ENCODE assay signal across 16 cellular contexts in the genomic region with DNA sequence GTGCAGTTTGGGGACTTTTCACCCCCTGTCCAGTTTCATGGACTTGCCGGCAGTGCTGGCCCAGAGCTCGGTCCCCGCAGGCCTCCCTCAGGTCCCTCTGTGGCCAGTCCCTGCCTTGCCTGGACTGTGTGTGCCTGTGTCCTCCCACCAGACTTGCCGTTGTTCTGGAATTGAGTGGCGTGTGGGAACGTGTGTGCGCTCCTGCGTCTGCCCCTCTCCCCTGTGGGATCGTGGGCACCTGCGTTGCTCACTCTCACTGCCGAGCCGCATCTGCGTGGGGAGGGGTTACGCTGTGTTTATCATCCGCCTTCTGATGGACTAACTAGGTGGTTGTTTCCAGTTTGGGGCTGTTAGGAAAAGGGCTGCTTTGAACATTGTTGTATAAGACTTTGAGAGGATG. TPM values are rescaled to one million over a fixed set of nuclear protein-coding genes. Genes with fewer than 3 reads are reported as not detected.
DNase-seq lines count a peak whose midpoint lies in the region; ATAC-seq and TF ChIP-seq lines count a peak whose summit lies in the region.
"Had no signal": no experiment of that assay in that cellular context is flagged by ENCODE, and none has a peak within 500 bp of the region (broad histone marks: within the 10 kb centered on the region; RNA-seq: fewer than 3 reads in every experiment).

No MANE protein-coding gene starts in this region.

- TF ChIP-seq CTCF in GM23338 (conservative IDR thresholded peaks at IDR 0.05; ENCODE audit: low read depth in 2 of 2) (no peak), Peyer's patch (IDR thresholded peaks at IDR 0.05) (no peak)

- H3F3A ChIP-seq in GM23338 (replicated peaks; ENCODE audit: low read depth): peaks cover 6% of the 10 kb centered on the region; the same call in 1 of the 2 replicates

- peaks cover 2% of the 10 kb centered on the region; the same call in 1 of the 3 replicates for H3K4me1 Mint-ChIP-seq in GM23338
- peaks cover 17% of the 10 kb centered on the region for H3K4me1 Mint-ChIP-seq in T-helper 17 cell

- no peak overlapping the region for H3K27ac ChIP-seq in GM23338 (ENCODE audit: low read depth)
- no peak overlapping the region for H3K27ac ChIP-seq in Peyer's patch

- H3K27me3 Mint-ChIP-seq in GM23338 (ENCODE audit: insufficient read depth, low read depth, poor library complexity) (peaks cover 14% of the 10 kb centered on the region), T-helper 17 cell (no peaks in the 10 kb centered on the region)

- DNase-seq in GM23338 (ENCODE audit: low spot score) (no peak), T-helper 17 cell (no peak), fibroblast of peridontal ligament (ENCODE audit: extremely low read depth) (peak; percentile 15), sciatic nerve (ENCODE audit: low spot score) (no peak), Peyer's patch (no peak), H7 (no peak)
- DNase-seq: activated CD4-positive, alpha-beta T cell treated with anti-CD3 and anti-CD28 coated beads for 48 hours; aorta; effector CD8-positive, alpha-beta T cell; KBM-7; NCI-H69; sigmoid colon; stimulated activated naive CD8-positive, alpha-beta T cell treated with anti-CD3 and anti-CD28 coated beads, Interleukin-15, Interleukin-2, amounts not matched to agents 100 U/mL and 50 U/mL, for 24 hours had no signal

- no peaks in the 10 kb centered on the region for H3K9me3 Mint-ChIP-seq in GM23338
- H3K9me3 Mint-ChIP-seq: T-helper 2 cell treated with Interferon-gamma antibody and Interleukin-4, amounts not matched to agents 5 μg/mL and 100 μg/mL, for 36 hours had no signal

- no peak overlapping the region for H3K4me2 ChIP-seq in GM23338

- no peaks in the 10 kb centered on the region for H3K9me2 ChIP-seq in GM23338 (ENCODE audit: insufficient read depth)

- H2AFZ ChIP-seq in GM23338: no peak overlapping the region

- TF ChIP-seq POLR2A in Peyer's patch (IDR thresholded peaks at IDR 0.05): no peak

- H3K4me3 Mint-ChIP-seq in GM23338 (no peak overlapping the region), T-helper 17 cell (no peak overlapping the region)
- H3K4me3 Mint-ChIP-seq: T-helper 2 cell treated with Interferon-gamma antibody and Interleukin-4, amounts not matched to agents 5 μg/mL and 100 μg/mL, for 36 hours had no signal

- H3K27ac Mint-ChIP-seq in GM23338 (peak overlapping the region; percentile 17; the same call in 1 of the 2 replicates), T-helper 17 cell (peak overlapping the region; percentile 34)
- H3K27ac Mint-ChIP-seq: T-helper 2 cell treated with Interferon-gamma antibody and Interleukin-4, amounts not matched to agents 5 μg/mL and 100 μg/mL, for 36 hours had no signal

- no peak for ATAC-seq in GM23338
- no peak for ATAC-seq in T-helper 17 cell
- peak; percentile 74 for ATAC-seq in sciatic nerve
- ATAC-seq in GM21723 (IDR thresholded peaks at IDR 0.05; ENCODE audit: unreplicated experiment): no peak
- ATAC-seq: stimulated activated naive CD8-positive, alpha-beta T cell treated with anti-CD3 and anti-CD28 coated beads, Interleukin-15, Interleukin-2, amounts not matched to agents 100 U/mL and 50 U/mL, for 24 hours had no signal

- peaks cover 16% of the 10 kb centered on the region for H4K20me1 ChIP-seq in GM23338 (replicated peaks; ENCODE audit: insufficient read depth)

- H3K36me3 ChIP-seq in GM23338 (ENCODE audit: insufficient read depth) (no peaks in the 10 kb centered on the region), Peyer's patch (peaks cover 0 to 31% (median 0%) of the 10 kb centered on the region in 3 donors), H7 (replicated peaks; ENCODE audit: control insufficient read depth, insufficient read depth, low read length) (no peaks in the 10 kb centered on the region; the same call in none of the 2 replicates)

- H3K9me3 ChIP-seq in T-helper 17 cell (ENCODE audit: control insufficient read depth, low read length, poor library complexity, severe bottlenecking) (no peaks in the 10 kb centered on the region), Peyer's patch (no peaks in the 10 kb centered on the region)
- H3K9me3 ChIP-seq: sigmoid colon had no signal

- intact Hi-C loops in sciatic nerve (cut with DNase I): no loop called here

- H3K79me2 ChIP-seq in GM23338 (replicated peaks; ENCODE audit: insufficient read depth): peaks cover 66% of the 10 kb centered on the region

- H3K4me3 ChIP-seq in GM23338 (no peak overlapping the region), Peyer's patch (no peak overlapping the region), H7 (ENCODE audit: insufficient read depth, low read depth, low read length) (no peak overlapping the region)
- H3K4me3 ChIP-seq: sigmoid colon had no signal

- H3K4me1 ChIP-seq in GM23338 (ENCODE audit: insufficient read depth): no peaks in the 10 kb centered on the region
- H3K4me1 ChIP-seq in Peyer's patch: peaks cover 0 to 35% (median 0%) of the 10 kb centered on the region in 4 donors

- H3K27me3 ChIP-seq in GM23338 (ENCODE audit: insufficient read depth): no peaks in the 10 kb centered on the region
- H3K27me3 ChIP-seq in Peyer's patch: no peaks in the 10 kb centered on the region
- H3K27me3 ChIP-seq in H7 (ENCODE audit: control insufficient read depth, insufficient read depth, low read length): no peaks in the 10 kb centered on the region
- H3K27me3 ChIP-seq: sigmoid colon had no signal

- H3K36me3 Mint-ChIP-seq in GM23338 (ENCODE audit: low read depth) (peaks cover 29% of the 10 kb centered on the region), T-helper 17 cell (ENCODE audit: low read depth) (no peaks in the 10 kb centered on the region)

TF ChIP-seq in GM23338, 12 proteins besides CTCF, POLR2A, EP300 and RAD21 (continues in another document):
- no peak for TF ChIP-seq NANOG (IDR thresholded peaks at IDR 0.05; ENCODE audit: borderline replicate concordance)

RNA-seq across cellular contexts. Expression of gene PCGF3, which starts 21.2 kb away (rescaled TPM):
- 49.0 and 53.8 TPM in 2 replicates for total RNA-seq in GM23338 (2014; rRNA removed; shearing (Covaris generic))
- 31.0 and 33.1 TPM in 2 replicates for polyA plus RNA-seq in GM23338 (2016; fragmentation: Nextera tagmentation; extraction: Ambion mirVana)
- 10 to 100 TPM; 31.3 to 38.0 TPM for total RNA-seq in T-helper 17 cell
- total RNA-seq in sciatic nerve: 50.3 TPM
- 100 to 1,000 TPM in 2 of 4 donors, 10 to 100 TPM in 2; 58.3 to 168 (median 93.0) TPM for total RNA-seq in Peyer's patch
- 53.6 and 57.9 TPM in 2 replicates for total RNA-seq in H7 (2014; rRNA removed; shearing (Covaris generic))

RNA-seq across cellular contexts. Expression of gene SLC49A3, which starts 37.9 kb away (rescaled TPM):
- 2.6 and 3.7 TPM in 2 replicates for total RNA-seq in GM23338 (2014; rRNA removed; shearing (Covaris generic))
- 1.1 and 1.3 TPM in 2 replicates for polyA plus RNA-seq in GM23338 (2016; fragmentation: Nextera tagmentation; extraction: Ambion mirVana)
- total RNA-seq in T-helper 17 cell: 1 to 10 TPM; 1.1 to 2.7 TPM
- total RNA-seq in sciatic nerve: 11.4 TPM
- total RNA-seq in Peyer's patch: 10 to 100 TPM in 2 of 4 donors, 1 to 10 TPM in 2; 4.1 to 13.3 (median 9.4) TPM
- 2.0 and 4.1 TPM in 2 replicates for total RNA-seq in H7 (2014; rRNA removed; shearing (Covaris generic))
- total RNA-seq: RPMI7951 had no signal

RNA-seq across cellular contexts. Expression of gene MYL5, which starts 52.5 kb away (rescaled TPM):
- 2.2 and 4.4 TPM in 2 replicates for total RNA-seq in GM23338 (2014; rRNA removed; shearing (Covaris generic))
- polyA plus RNA-seq in GM23338 (2016; fragmentation: Nextera tagmentation; extraction: Ambion mirVana): 3.0 and 5.7 TPM in 2 replicates
- total RNA-seq in T-helper 17 cell (10 to 100 TPM; 20.3 to 22.9 TPM), sciatic nerve (14.6 TPM), Peyer's patch (100 to 1,000 TPM in 2 of 4 donors, 10 to 100 TPM in 2; 82.8 to 135 (median 95.2) TPM)
- total RNA-seq in H7 (2014; rRNA removed; shearing (Covaris generic)): 12.6 and 18.2 TPM in 2 replicates

RNA-seq across cellular contexts. Expression of gene ATP5ME, which starts 52.7 kb away (rescaled TPM):
- total RNA-seq in GM23338 (2014; rRNA removed; shearing (Covaris generic)): 60.5 and 149 TPM in 2 replicates
- polyA plus RNA-seq in GM23338 (2016; fragmentation: Nextera tagmentation; extraction: Ambion mirVana): 2,021 and 2,519 TPM in 2 replicates
- total RNA-seq in T-helper 17 cell (100 to 1,000 TPM in 1 of 2 donors, 10 to 100 TPM in 1; 98.4 to 120 TPM), sciatic nerve (174 TPM), Peyer's patch (100 to 1,000 TPM; 102 to 259 (median 184) TPM)
- 410 and 452 TPM in 2 replicates for total RNA-seq in H7 (2014; rRNA removed; shearing (Covaris generic))
